Comparison of ENCODE assay signal across 30 cellular contexts in genomic region chr1:23191199-23191598, GRCh38. TPM values are rescaled to one million over a fixed set of nuclear protein-coding genes. Genes with fewer than 3 reads are reported as not detected.
"Had no signal": no experiment of that assay in that cellular context is flagged by ENCODE, and none has a peak within 500 bp of the region (broad histone marks: within the 10 kb centered on the region; RNA-seq: fewer than 3 reads in every experiment).

No MANE protein-coding gene starts in this region.

- DNase-seq: stimulated activated CD4-positive, alpha-beta T cell treated with anti-CD3 and anti-CD28 coated beads, Interleukin-2, amount 100 ng/mL, for 48 hours; stimulated activated CD4-positive, alpha-beta T cell treated with anti-CD3 and anti-CD28 coated beads, Interleukin-4, amount 100 ng/mL, for 1 hour; stimulated activated CD4-positive, alpha-beta T cell treated with anti-CD3 and anti-CD28 coated beads, Interleukin-4, amount 100 ng/mL, for 24 hours; stimulated activated CD4-positive, alpha-beta T cell treated with anti-CD3 and anti-CD28 coated beads, Interleukin-4, amount 100 ng/mL, for 4 hours; stimulated activated CD8-positive, alpha-beta memory T cell treated with anti-CD3 and anti-CD28 coated beads, Interleukin-4, amount 100 ng/mL, for 48 hours; stimulated activated naive B cell treated with anti-CD40 and anti-IgM and Interleukin-4, amounts not matched to agents 10 μg/mL and 1 μg/mL and 100 μg/mL, for 72 hours; stimulated activated naive CD4-positive, alpha-beta T cell; stimulated activated naive CD4-positive, alpha-beta T cell treated with Interleukin-2 at 50 U/mL for 16 hours; stimulated activated naive CD8-positive, alpha-beta T cell treated with anti-CD3 and anti-CD28 coated beads, Interleukin-15, amount 100 ng/mL, for 72 hours; stimulated activated naive CD8-positive, alpha-beta T cell treated with anti-CD3 and anti-CD28 coated beads, Interleukin-15, Interleukin-2, amounts not matched to agents 100 U/mL and 50 U/mL, for 24 hours; stomach; substantia nigra; testis; thyroid gland; tibial artery; transverse colon; trophoblast cell; upper lobe of left lung; upper lobe of right lung; uterus had no signal

- ATAC-seq: stimulated activated effector memory CD8-positive, alpha-beta T cell treated with anti-CD3 and anti-CD28 coated beads, Interleukin-12 subunit alpha, Interleukin-12 subunit beta, amount 100 ng/mL, for 72 hours; stimulated activated memory B cell treated with anti-CD40 and anti-IgM and Interleukin-4, amounts not matched to agents 10 μg/mL and 1 μg/mL and 100 μg/mL, for 72 hours; stimulated activated naive B cell treated with anti-CD40 and anti-IgM and Interleukin-4, amounts not matched to agents 10 μg/mL and 1 μg/mL and 100 μg/mL, for 72 hours; stimulated activated naive CD8-positive, alpha-beta T cell treated with anti-CD3 and anti-CD28 coated beads, Interleukin-15, amount 100 ng/mL, for 72 hours; stimulated activated naive CD8-positive, alpha-beta T cell treated with anti-CD3 and anti-CD28 coated beads, Interleukin-15, Interleukin-2, amounts not matched to agents 100 U/mL and 50 U/mL, for 24 hours; upper lobe of right lung had no signal

- H3K27me3 ChIP-seq: suprapubic skin, testis, thyroid gland, tibial nerve, transverse colon, upper lobe of left lung, upper lobe of right lung, uterus, vagina had no signal

- H3K9me3 ChIP-seq: stomach, suprapubic skin, testis, thoracic aorta, thyroid gland, tibial artery, tibial nerve, transverse colon, upper lobe of left lung, upper lobe of right lung, uterus, vagina had no signal

- H3K9me3 Mint-ChIP-seq: stimulated activated effector memory CD8-positive, alpha-beta T cell treated with anti-CD3 and anti-CD28 coated beads, Interleukin-12 subunit alpha, Interleukin-12 subunit beta, amount 100 ng/mL, for 72 hours; stimulated activated memory B cell treated with anti-CD40 and anti-IgM and Interleukin-4, amounts not matched to agents 10 μg/mL and 1 μg/mL and 100 μg/mL, for 72 hours; stimulated activated naive B cell treated with anti-CD40 and anti-IgM and Interleukin-4, amounts not matched to agents 10 μg/mL and 1 μg/mL and 100 μg/mL, for 72 hours; stimulated activated naive CD8-positive, alpha-beta T cell treated with anti-CD3 and anti-CD28 coated beads, Interleukin-15, amount 100 ng/mL, for 72 hours; stimulated activated naive CD8-positive, alpha-beta T cell treated with anti-CD3 and anti-CD28 coated beads, Interleukin-15, Interleukin-2, amounts not matched to agents 100 ng/mL and 50 ng/mL, for 24 hours; type B pancreatic cell had no signal

- FAIRE-seq: urothelium cell line had no signal

- H3K27ac ChIP-seq: stomach, suprapubic skin, testis, thoracic aorta, thyroid gland, tibial artery, tibial nerve, transverse colon, upper lobe of left lung, upper lobe of right lung, uterus, vagina had no signal

- H3K36me3 Mint-ChIP-seq: stimulated activated effector memory CD8-positive, alpha-beta T cell treated with anti-CD3 and anti-CD28 coated beads, Interleukin-12 subunit alpha, Interleukin-12 subunit beta, amount 100 ng/mL, for 72 hours; stimulated activated memory B cell treated with anti-CD40 and anti-IgM and Interleukin-4, amounts not matched to agents 10 μg/mL and 1 μg/mL and 100 μg/mL, for 72 hours; stimulated activated naive B cell treated with anti-CD40 and anti-IgM and Interleukin-4, amounts not matched to agents 10 μg/mL and 1 μg/mL and 100 μg/mL, for 72 hours; type B pancreatic cell had no signal

- H3K4me3 Mint-ChIP-seq: stimulated activated effector memory CD8-positive, alpha-beta T cell treated with anti-CD3 and anti-CD28 coated beads, Interleukin-12 subunit alpha, Interleukin-12 subunit beta, amount 100 ng/mL, for 72 hours; stimulated activated memory B cell treated with anti-CD40 and anti-IgM and Interleukin-4, amounts not matched to agents 10 μg/mL and 1 μg/mL and 100 μg/mL, for 72 hours; stimulated activated naive B cell treated with anti-CD40 and anti-IgM and Interleukin-4, amounts not matched to agents 10 μg/mL and 1 μg/mL and 100 μg/mL, for 72 hours; stimulated activated naive CD8-positive, alpha-beta T cell treated with anti-CD3 and anti-CD28 coated beads, Interleukin-15, amount 100 ng/mL, for 72 hours; stimulated activated naive CD8-positive, alpha-beta T cell treated with anti-CD3 and anti-CD28 coated beads, Interleukin-15, Interleukin-2, amounts not matched to agents 100 ng/mL and 50 ng/mL, for 24 hours; type B pancreatic cell had no signal

- H3K36me3 ChIP-seq: stomach, suprapubic skin, thoracic aorta, thyroid gland, tibial artery, tibial nerve, transverse colon, upper lobe of left lung, upper lobe of right lung, uterus, vagina had no signal

- H3K4me1 Mint-ChIP-seq: stimulated activated effector memory CD8-positive, alpha-beta T cell treated with anti-CD3 and anti-CD28 coated beads, Interleukin-12 subunit alpha, Interleukin-12 subunit beta, amount 100 ng/mL, for 72 hours; stimulated activated memory B cell treated with anti-CD40 and anti-IgM and Interleukin-4, amounts not matched to agents 10 μg/mL and 1 μg/mL and 100 μg/mL, for 72 hours; stimulated activated naive B cell treated with anti-CD40 and anti-IgM and Interleukin-4, amounts not matched to agents 10 μg/mL and 1 μg/mL and 100 μg/mL, for 72 hours; stimulated activated naive CD8-positive, alpha-beta T cell treated with anti-CD3 and anti-CD28 coated beads, Interleukin-15, amount 100 ng/mL, for 72 hours had no signal

- H3K4me3 ChIP-seq: stomach, suprapubic skin, testis, thoracic aorta, thyroid gland, tibial artery, tibial nerve, transverse colon, upper lobe of left lung, upper lobe of right lung, uterus, vagina had no signal

- H3K27ac Mint-ChIP-seq: stimulated activated effector memory CD8-positive, alpha-beta T cell treated with anti-CD3 and anti-CD28 coated beads, Interleukin-12 subunit alpha, Interleukin-12 subunit beta, amount 100 ng/mL, for 72 hours; stimulated activated memory B cell treated with anti-CD40 and anti-IgM and Interleukin-4, amounts not matched to agents 10 μg/mL and 1 μg/mL and 100 μg/mL, for 72 hours; stimulated activated naive B cell treated with anti-CD40 and anti-IgM and Interleukin-4, amounts not matched to agents 10 μg/mL and 1 μg/mL and 100 μg/mL, for 72 hours; stimulated activated naive CD8-positive, alpha-beta T cell treated with anti-CD3 and anti-CD28 coated beads, Interleukin-15, amount 100 ng/mL, for 72 hours; stimulated activated naive CD8-positive, alpha-beta T cell treated with anti-CD3 and anti-CD28 coated beads, Interleukin-15, Interleukin-2, amounts not matched to agents 100 ng/mL and 50 ng/mL, for 24 hours had no signal

- H3K27me3 Mint-ChIP-seq: type B pancreatic cell had no signal

- H3K4me1 ChIP-seq: suprapubic skin, thyroid gland, tibial artery, upper lobe of left lung, upper lobe of right lung, uterus, vagina had no signal

RNA-seq across cellular contexts. Expression of gene HTR1D, which starts 26.1 kb away (rescaled TPM):
- total RNA-seq: subcutaneous adipose tissue, suprapubic skin, thoracic aorta, thyroid gland, uterus, vagina had no signal
